ENCODE assay signal across 1 cellular context in genomic region chr12:92654929-92655328, GRCh38.
TF ChIP-seq lines count a peak whose summit lies in the region.

No MANE protein-coding gene starts in this region.

TF ChIP-seq in SK-N-SH treated with all-trans-retinoic acid at 6 μM for 48 hours, 23 proteins besides CTCF, POLR2A, EP300 and RAD21 (continued from another document):
- TF ChIP-seq POU6F1 (CRISPR knock-in tag; IDR thresholded peaks at IDR 0.05; ENCODE audit: borderline replicate concordance, low read depth) (no peak), SNAI2 (CRISPR knock-in tag; IDR thresholded peaks at IDR 0.05) (no peak), ZC3H10 (CRISPR knock-in tag; IDR thresholded peaks at IDR 0.05) (no peak), CSDC2 (CRISPR knock-in tag; IDR thresholded peaks at IDR 0.05) (no peak)
